17 cellular contexts compared by ENCODE assay signal in the genomic region with DNA sequence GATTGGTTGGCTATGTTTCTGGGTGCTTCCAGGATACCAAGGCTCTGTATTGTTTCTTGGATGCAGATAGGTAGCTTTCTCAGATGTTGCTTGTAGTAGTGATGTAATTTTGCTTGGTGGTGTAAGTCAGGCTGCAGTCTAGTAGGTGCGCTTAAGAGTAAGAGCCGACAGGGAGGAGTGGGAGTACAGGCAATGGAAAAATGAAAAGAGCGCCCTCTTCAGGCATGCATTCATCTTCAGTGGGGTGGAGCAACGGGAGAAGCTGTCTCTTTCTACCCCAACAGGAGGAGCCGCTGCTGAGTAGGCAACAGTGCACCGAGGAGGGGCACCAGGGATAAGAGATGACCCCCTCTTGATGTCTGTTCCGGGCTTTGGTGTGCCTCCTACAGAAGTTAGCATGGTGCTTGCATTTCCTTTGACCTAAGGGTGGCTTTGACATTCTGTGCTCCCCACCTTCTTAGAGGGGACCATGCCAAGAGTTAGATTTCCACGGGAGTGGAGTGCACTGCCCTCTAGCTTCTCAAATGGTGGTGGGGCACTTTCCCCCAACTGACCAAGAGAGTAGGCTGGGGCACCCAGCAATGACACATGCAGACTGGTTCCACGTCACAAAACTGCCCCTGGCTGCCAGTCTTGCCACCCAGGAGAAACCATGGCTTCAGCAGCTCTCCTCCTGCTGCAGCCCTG. TPM values are rescaled to one million over a fixed set of nuclear protein-coding genes. Genes with fewer than 3 reads are reported as not detected.
A peak's percentile ranks its signal among the peaks of the same experiment; 100 is the strongest.
DNase-seq lines count a peak whose midpoint lies in the region; ATAC-seq, FAIRE-seq and TF ChIP-seq lines count a peak whose summit lies in the region.
"Had no signal": no experiment of that assay in that cellular context is flagged by ENCODE, and none has a peak within 500 bp of the region (broad histone marks: within the 10 kb centered on the region; RNA-seq: fewer than 3 reads in every experiment).

No MANE protein-coding gene starts in this region.

- CTCF ChIA-PET in HCT116 (lab: Charles Lee): interaction anchor here (1.0 kb wide), 1 partner anchor 13 kb away, joined by 3 read pairs; no protein-coding TSS in a partner anchor
- CTCF ChIA-PET in activated naive CD4-positive, alpha-beta T cell treated with anti-CD3 and anti-CD28 coated beads for 36 hours (lab: Charles Lee): interaction anchor here (0.5 to 0.9 kb wide), 2 partner anchors 10 to 55 kb away, joined by 3 to 5 read pairs; no protein-coding TSS in a partner anchor

- H3K27me3 ChIP-seq in DOHH2 (ENCODE audit: control insufficient read depth, low read length): peaks cover 27% of the 10 kb centered on the region
- H3K27me3 ChIP-seq in HCT116 (ENCODE audit: insufficient read depth, low read length): no peaks in the 10 kb centered on the region
- H3K27me3 ChIP-seq in RWPE2 (ENCODE audit: insufficient read depth, poor library complexity, severe bottlenecking): no peaks in the 10 kb centered on the region
- peaks cover 30% of the 10 kb centered on the region for H3K27me3 ChIP-seq in foreskin keratinocyte
- H3K27me3 ChIP-seq: BLaER1 treated with 17β-estradiol and CSF1 and Interleukin-3, amounts not matched to agents 10 nM and 100 nM; SJSA1 had no signal

- H3K9me3 ChIP-seq in DOHH2 (ENCODE audit: control insufficient read depth, insufficient read depth, low read length) (no peaks in the 10 kb centered on the region), HCT116 (ENCODE audit: control insufficient read depth in 1 of 2, insufficient read depth in 1 of 2, low read depth in 1 of 2, low read length in 2 of 2) (no peaks in the 10 kb centered on the region), RWPE2 (ENCODE audit: severe bottlenecking) (no peaks in the 10 kb centered on the region)
- H3K9me3 ChIP-seq: left ventricle myocardium inferior, SJSA1 had no signal

- TF ChIP-seq CTCF in DOHH2 (IDR thresholded peaks at IDR 0.05; ENCODE audit: low read depth, low read length, poor library complexity, severe bottlenecking) (peak; percentile 62), HCT116 (IDR thresholded peaks at IDR 0.05 in 2 of 3, conservative IDR thresholded peaks at IDR 0.05 in 1 of 3; ENCODE audit: borderline replicate concordance in 1 of 3, insufficient read depth in 1 of 3, low read depth in 2 of 3, low read length in 2 of 3) (peak; percentile 26 to 84 (median 45); a peak in 4 of 6 replicates), RWPE2 (IDR thresholded peaks at IDR 0.05; ENCODE audit: poor library complexity, severe bottlenecking) (peak; percentile 4), foreskin keratinocyte (conservative IDR thresholded peaks at IDR 0.05) (peak; percentile 37)

- no peaks in the 10 kb centered on the region for H3K36me3 ChIP-seq in DOHH2 (ENCODE audit: control insufficient read depth, low read length)
- H3K36me3 ChIP-seq in HCT116 (ENCODE audit: control insufficient read depth in 1 of 2, insufficient read depth in 2 of 2, low read length in 2 of 2): no peaks in the 10 kb centered on the region
- no peaks in the 10 kb centered on the region for H3K36me3 ChIP-seq in RWPE2 (ENCODE audit: low read depth)
- H3K36me3 ChIP-seq: BLaER1 treated with 17β-estradiol and CSF1 and Interleukin-3, amounts not matched to agents 10 nM and 100 nM; heart right ventricle; left ventricle myocardium inferior; SJSA1 had no signal

- TF ChIP-seq POLR2A in HCT116 (IDR thresholded peaks at IDR 0.05; ENCODE audit: borderline replicate concordance, extremely low read depth, insufficient read depth, insufficient read length): no peak

- H3K4me3 ChIP-seq in DOHH2 (ENCODE audit: low read length) (no peak overlapping the region), HCT116 (replicated peaks in 1 of 2; ENCODE audit: low read depth in 1 of 2, low read length in 2 of 2) (no peak overlapping the region), RWPE2 (ENCODE audit: severe bottlenecking) (no peak overlapping the region)
- H3K4me3 ChIP-seq: BLaER1 treated with 17β-estradiol and CSF1 and Interleukin-3, amounts not matched to agents 10 nM and 100 nM; heart right ventricle; left ventricle myocardium inferior; SJSA1 had no signal

- no TSS peak for BruUV-seq in HCT116 (replicated peaks; lab: Mats Ljungman, UMichigan)

- H4K20me1 ChIP-seq in DOHH2 (ENCODE audit: control insufficient read depth, insufficient read depth, low read depth, low read length) (no peaks in the 10 kb centered on the region), HCT116 (ENCODE audit: insufficient read depth) (no peaks in the 10 kb centered on the region)
- H4K20me1 ChIP-seq: BLaER1 treated with 17β-estradiol and CSF1 and Interleukin-3, amounts not matched to agents 10 nM and 100 nM had no signal

- no peaks in the 10 kb centered on the region for H3K9me3 Mint-ChIP-seq in activated naive CD4-positive, alpha-beta T cell treated with anti-CD3 and anti-CD28 coated beads for 36 hours

- RAD21 ChIA-PET in HCT116 (lab: Charles Lee; ENCODE audit: low non-redundant PET in 1 of 2, low total read pairs in 2 of 2, uncharacterized antibody in 2 of 2, unreplicated experiment in 2 of 2): no interaction called here

- no peak overlapping the region for H2AFZ ChIP-seq in HCT116 (ENCODE audit: low read depth, low read length, poor library complexity, severe bottlenecking)

- no peak for FAIRE-seq in HTR-8/SVneo (lab: Jason Lieb, UNC)

- H3K79me2 ChIP-seq in DOHH2 (ENCODE audit: control insufficient read depth, low read length): no peaks in the 10 kb centered on the region
- H3K79me2 ChIP-seq in HCT116 (ENCODE audit: insufficient read depth, low read length): no peaks in the 10 kb centered on the region

- H3K27ac Mint-ChIP-seq in activated naive CD4-positive, alpha-beta T cell treated with anti-CD3 and anti-CD28 coated beads for 36 hours: no peak overlapping the region
- H3K27ac Mint-ChIP-seq: activated naive CD4-positive, alpha-beta T cell treated with anti-CD3 and anti-CD28 coated beads, Interleukin-2, amount 50 U/mL, for 72 hours had no signal

- no peak overlapping the region for H3K27ac ChIP-seq in DOHH2 (ENCODE audit: low read depth, low read length)
- no peak overlapping the region for H3K27ac ChIP-seq in HCT116 (ENCODE audit: low read depth, low read length)
- no peak overlapping the region for H3K27ac ChIP-seq in RWPE2 (ENCODE audit: poor library complexity, severe bottlenecking)
- no peak overlapping the region for H3K27ac ChIP-seq in foreskin keratinocyte
- no peak overlapping the region for H3K27ac ChIP-seq in caudate nucleus (ENCODE audit: low read depth, low read length)
- H3K27ac ChIP-seq: BLaER1 treated with 17β-estradiol and CSF1 and Interleukin-3, amounts not matched to agents 10 nM and 100 nM; epithelial cell of prostate; heart right ventricle; left ventricle myocardium inferior; SJSA1 had no signal

- no peak overlapping the region for H3K4me3 Mint-ChIP-seq in activated naive CD4-positive, alpha-beta T cell treated with anti-CD3 and anti-CD28 coated beads for 36 hours

- TF ChIP-seq RAD21 in HCT116 (IDR thresholded peaks at IDR 0.05; ENCODE audit: low read depth): no peak; the same call in 1 of the 2 replicates

- H3K27me3 Mint-ChIP-seq in activated naive CD4-positive, alpha-beta T cell treated with anti-CD3 and anti-CD28 coated beads for 36 hours (ENCODE audit: low read depth): no peaks in the 10 kb centered on the region

- DNase-seq in HCT116 (ENCODE audit: low read depth, low spot score): no peak
- no peak for DNase-seq in RWPE2 (ENCODE audit: low spot score)
- no peak for DNase-seq in foreskin keratinocyte
- DNase-seq in caudate nucleus (lab: John Stamatoyannopoulos, UW): no peak
- DNase-seq in HTR-8/SVneo (ENCODE audit: insufficient read length, low spot score): no peak
- DNase-seq in SW 1271 (lab: John Stamatoyannopoulos, UW): no peak
- no peak for DNase-seq in activated naive CD4-positive, alpha-beta T cell treated with anti-CD3 and anti-CD28 coated beads for 36 hours
- DNase-seq: DND-41, heart right ventricle, left ventricle myocardium inferior, NCI-H1092, NCI-H2171 treated with DMSO at 0.1 percent for 48 hours had no signal

- no peaks in the 10 kb centered on the region for H3K36me3 Mint-ChIP-seq in activated naive CD4-positive, alpha-beta T cell treated with anti-CD3 and anti-CD28 coated beads for 36 hours (ENCODE audit: low read depth)

- H3K9me2 ChIP-seq in DOHH2 (replicated peaks; ENCODE audit: control insufficient read depth, low read length) (no peaks in the 10 kb centered on the region), HCT116 (ENCODE audit: insufficient read depth) (no peaks in the 10 kb centered on the region)

- ATAC-seq in HCT116 (peak; percentile 82), RWPE2 (ENCODE audit: low read depth) (no peak), foreskin keratinocyte (no peak)
- ATAC-seq: activated naive CD4-positive, alpha-beta T cell treated with anti-CD3 and anti-CD28 coated beads, Interleukin-2, amount 50 U/mL, for 72 hours; heart right ventricle had no signal

- no peaks in the 10 kb centered on the region for H3F3A ChIP-seq in DOHH2 (ENCODE audit: control insufficient read depth, insufficient read depth)

- H3K4me1 ChIP-seq in DOHH2 (ENCODE audit: control insufficient read depth, low read length) (no peaks in the 10 kb centered on the region), HCT116 (ENCODE audit: control insufficient read depth in 1 of 2, insufficient read depth in 2 of 2, low read length in 2 of 2) (no peaks in the 10 kb centered on the region), RWPE2 (ENCODE audit: insufficient read depth, poor library complexity, severe bottlenecking) (no peaks in the 10 kb centered on the region), foreskin keratinocyte (peaks cover 3% of the 10 kb centered on the region)
- H3K4me1 ChIP-seq: BLaER1 treated with 17β-estradiol and CSF1 and Interleukin-3, amounts not matched to agents 10 nM and 100 nM; heart right ventricle; left ventricle myocardium inferior had no signal

- H3K9ac ChIP-seq in HCT116 (ENCODE audit: low read length): no peak overlapping the region
- H3K9ac ChIP-seq: BLaER1 treated with 17β-estradiol and CSF1 and Interleukin-3, amounts not matched to agents 10 nM and 100 nM had no signal

- intact Hi-C loops in HCT116 (cut with micrococcal nuclease): no loop called here
- intact Hi-C loops in activated naive CD4-positive, alpha-beta T cell treated with anti-CD3 and anti-CD28 coated beads for 36 hours (cut with micrococcal nuclease): no loop called here

- POLR2A ChIA-PET in HCT116 (lab: Charles Lee): no interaction called here

- peaks cover 12% of the 10 kb centered on the region for H3K4me1 Mint-ChIP-seq in activated naive CD4-positive, alpha-beta T cell treated with anti-CD3 and anti-CD28 coated beads for 36 hours (ENCODE audit: low read depth)

- H3K4me2 ChIP-seq in DOHH2 (ENCODE audit: low read length): no peak overlapping the region
- no peak overlapping the region for H3K4me2 ChIP-seq in HCT116 (ENCODE audit: low read length)
- H3K4me2 ChIP-seq: BLaER1 treated with 17β-estradiol and CSF1 and Interleukin-3, amounts not matched to agents 10 nM and 100 nM had no signal

TF ChIP-seq in HCT116, 20 proteins besides CTCF, POLR2A, EP300 and RAD21 (continues in another document):
- TF ChIP-seq EZH2phosphoT487 (IDR thresholded peaks at IDR 0.05; ENCODE audit: borderline replicate concordance) (no peak), YY1 (IDR thresholded peaks at IDR 0.05; ENCODE audit: extremely low read depth, insufficient replicate concordance, low read depth, low read length) (no peak), ZFX (IDR thresholded peaks at IDR 0.05) (no peak)

RNA-seq across cellular contexts. Expression of a gene that starts 56.1 kb away (rescaled TPM):
- total RNA-seq in HCT116 (2021; ENCODE audit: unreplicated experiment) (12.5 TPM), foreskin keratinocyte (7.4 and 7.5 TPM in 2 replicates)
- polyA plus RNA-seq in HCT116 (2012): 7.3 and 9.2 TPM in 2 replicates
- 3.6 and 4.0 TPM in 2 replicates for polyA plus RNA-seq in foreskin keratinocyte
- 1 to 10 TPM; 6.8 to 7.1 TPM for total RNA-seq in activated naive CD4-positive, alpha-beta T cell treated with anti-CD3 and anti-CD28 coated beads for 36 hours

Comparison
In these comparisons a context has a peak if more than half of its experiments do, and no peak if none do; other contexts are left out.
1. CTCF ChIP-seq: peak in every context shown above with its lines; median percentile 62 in DOHH2; 45 in HCT116; 37 in foreskin keratinocyte; 4 in RWPE2.